Comparison of ENCODE assay signal across 14 cellular contexts in genomic region chr15:67114046-67114445, GRCh38. TPM values are rescaled to one million over a fixed set of nuclear protein-coding genes. Genes with fewer than 3 reads are reported as not detected.
DNase-seq lines count a peak whose midpoint lies in the region; ATAC-seq and TF ChIP-seq lines count a peak whose summit lies in the region.
"Had no signal": no experiment of that assay in that cellular context is flagged by ENCODE, and none has a peak within 500 bp of the region (broad histone marks: within the 10 kb centered on the region; RNA-seq: fewer than 3 reads in every experiment).

No MANE protein-coding gene starts in this region.

- ATAC-seq in Right ventricle myocardium inferior (peak; percentile 3), left ventricle myocardium superior (no peak), aorta (ENCODE audit: low FRiP score) (no peak)
- ATAC-seq: lower lobe of right lung had no signal

- no peak overlapping the region for H2AFZ ChIP-seq in fibroblast of lung (ENCODE audit: low read length)
- no peak overlapping the region for H2AFZ ChIP-seq in SK-N-SH (ENCODE audit: low read depth)

- H3K9me2 ChIP-seq in SK-N-SH, result no peaks in the 10 kb centered on the region

- no peak for TF ChIP-seq RAD21 in SK-N-SH (IDR thresholded peaks at IDR 0.05; ENCODE audit: low read length)

- DNase-seq in Right ventricle myocardium inferior (ENCODE audit: missing footprints), result no peak
- DNase-seq in left ventricle myocardium superior, result no peak
- DNase-seq in RWPE1 (ENCODE audit: low spot score), result no peak
- no peak for DNase-seq in fibroblast of lung (ENCODE audit: low read depth in 2 of 2)
- DNase-seq in aorta, result peak; percentile 39 to 47
- DNase-seq in SKM-1 treated with dmso at 0.1 percent for 144 hours (lab: John Stamatoyannopoulos, UW; ENCODE audit: unreplicated experiment), result no peak
- DNase-seq in ovary, result no peak
- no peak for DNase-seq in SK-N-SH
- DNase-seq: DMS53, lower lobe of right lung, NCI-H1436 treated with DMSO at 0.1 percent for 48 hours, NCI-H226, trophoblast cell had no signal

- no peak overlapping the region for H3K9ac ChIP-seq in fibroblast of lung (ENCODE audit: insufficient read depth, low read length)
- no peak overlapping the region for H3K9ac ChIP-seq in SK-N-SH

- no peak for TF ChIP-seq POLR2A in ovary (IDR thresholded peaks at IDR 0.05)

- H3K79me2 ChIP-seq in fibroblast of lung (ENCODE audit: control insufficient read depth, insufficient read depth, low read length) (peaks cover 92% of the 10 kb centered on the region), SK-N-SH (ENCODE audit: insufficient read depth) (peaks cover 96% of the 10 kb centered on the region)

- H3K9me3 ChIP-seq in fibroblast of lung (ENCODE audit: control insufficient read depth, insufficient read depth, low read depth, low read length) (no peaks in the 10 kb centered on the region), aorta (ENCODE audit: control insufficient read depth, low read length) (no peaks in the 10 kb centered on the region), ovary (no peaks in the 10 kb centered on the region), SK-N-SH (peaks cover 5% of the 10 kb centered on the region; the same call in 1 of the 2 replicates)
- H3K9me3 ChIP-seq: lower lobe of right lung had no signal

- POLR2A ChIA-PET in RWPE1 (lab: Yijun Ruan, JAX; ENCODE audit: low non-redundant PET), result no interaction called here
- POLR2A ChIA-PET in SK-N-SH (lab: Yijun Ruan, JAX), result no interaction called here

- no peaks in the 10 kb centered on the region for H3K27me3 ChIP-seq in fibroblast of lung (ENCODE audit: control insufficient read depth, insufficient read depth, low read length)
- no peaks in the 10 kb centered on the region for H3K27me3 ChIP-seq in aorta (ENCODE audit: control insufficient read depth in 1 of 2, insufficient read depth in 2 of 2, low read length in 1 of 2)
- H3K27me3 ChIP-seq in ovary, result no peaks in the 10 kb centered on the region
- no peaks in the 10 kb centered on the region for H3K27me3 ChIP-seq in SK-N-SH (ENCODE audit: insufficient read depth)
- H3K27me3 ChIP-seq: right atrium auricular region had no signal

- H3K27ac ChIP-seq in RWPE1 (0 out of 2 replicates have a peak overlapping the region, but pooled peaks have one; percentile 5), fibroblast of lung (ENCODE audit: insufficient read depth, low read length) (peak overlapping the region; percentile 81), aorta (ENCODE audit: low read depth in 1 of 2, low read length in 2 of 2) (no peak overlapping the region), ovary (no peak overlapping the region), SK-N-SH (ENCODE audit: low read depth in 2 of 2, low read length in 1 of 2) (no peak overlapping the region)
- H3K27ac ChIP-seq: lower lobe of right lung had no signal

- H4K20me1 ChIP-seq in fibroblast of lung (ENCODE audit: control insufficient read depth, extremely low read depth, insufficient read depth, low read length) (no peaks in the 10 kb centered on the region), SK-N-SH (ENCODE audit: insufficient read depth) (no peaks in the 10 kb centered on the region)

- CTCF ChIA-PET in RWPE1 (lab: Yijun Ruan, JAX), result interaction anchor here (0.6 kb wide), 1 partner anchor 27 kb away, joined by 3 read pairs; no protein-coding TSS in a partner anchor
- CTCF ChIA-PET in SK-N-SH (lab: Yijun Ruan, JAX), result interaction anchor here (0.6 kb wide), 1 partner anchor 131 kb away, joined by 3 read pairs; no protein-coding TSS in a partner anchor

- TF ChIP-seq CTCF in RWPE1 (conservative IDR thresholded peaks at IDR 0.05; ENCODE audit: low read depth) (no peak), fibroblast of lung (conservative IDR thresholded peaks at IDR 0.05 in 1 of 2, IDR thresholded peaks at IDR 0.05 in 1 of 2; ENCODE audit: low read depth in 1 of 2, low read length in 2 of 2) (no peak), ovary (IDR thresholded peaks at IDR 0.05) (no peak), SK-N-SH (IDR thresholded peaks at IDR 0.05) (no peak)

- intact Hi-C loops in Right ventricle myocardium inferior (cut with DNase I) (no loop called here), left ventricle myocardium superior (cut with micrococcal nuclease) (no loop called here), aorta (cut with DNase I) (no loop called here), ovary (cut with DNase I) (no loop called here)

- H3K4me2 ChIP-seq in fibroblast of lung (ENCODE audit: extremely low read depth, insufficient read depth, low read length) (no peak overlapping the region), SK-N-SH (no peak overlapping the region)

- peaks cover 18% of the 10 kb centered on the region for H3K36me3 ChIP-seq in fibroblast of lung (ENCODE audit: control insufficient read depth, insufficient read depth, low read length)
- H3K36me3 ChIP-seq in aorta (ENCODE audit: control insufficient read depth in 1 of 2, insufficient read depth in 2 of 2, low read length in 1 of 2), result no peaks in the 10 kb centered on the region
- no peaks in the 10 kb centered on the region for H3K36me3 ChIP-seq in ovary
- peaks cover 0 to 14% of the 10 kb centered on the region in 2 experiments for H3K36me3 ChIP-seq in SK-N-SH (replicated peaks in 1 of 2; ENCODE audit: control insufficient read depth in 1 of 2, insufficient read depth in 2 of 2, low read length in 1 of 2)
- H3K36me3 ChIP-seq: lower lobe of right lung, right atrium auricular region had no signal

- 89 to 96% methylated on average over 8 of the region's 8 CpGs for WGBS in aorta, 2 donors
- 88 to 93% (median 90%) methylated on average over 8 of the region's 8 CpGs for WGBS in ovary, 3 donors
- 100% methylated on average over 5 of the region's 8 CpGs for WGBS in SK-N-SH (ENCODE audit: low lambda C conversion rate)

- no peak overlapping the region for H3K4me3 ChIP-seq in fibroblast of lung (replicated peaks in 1 of 4; ENCODE audit: control extremely low read depth in 1 of 4, insufficient read depth in 1 of 4, low read depth in 3 of 4, low read length in 4 of 4)
- no peak overlapping the region for H3K4me3 ChIP-seq in aorta (ENCODE audit: low read length in 2 of 2)
- H3K4me3 ChIP-seq in ovary, result no peak overlapping the region
- H3K4me3 ChIP-seq in SK-N-SH (ENCODE audit: low read depth in 2 of 2, low read length in 1 of 2), result no peak overlapping the region
- H3K4me3 ChIP-seq: lower lobe of right lung, right atrium auricular region had no signal

- H3K4me1 ChIP-seq in fibroblast of lung (ENCODE audit: control insufficient read depth, extremely low read depth, insufficient read depth, low read length), result peaks cover 67% of the 10 kb centered on the region
- peaks cover 11% of the 10 kb centered on the region in 2 donors for H3K4me1 ChIP-seq in aorta (ENCODE audit: control insufficient read depth in 1 of 2, insufficient read depth in 2 of 2, low read length in 2 of 2)
- peaks cover 37% of the 10 kb centered on the region for H3K4me1 ChIP-seq in ovary (ENCODE audit: insufficient read depth)
- H3K4me1 ChIP-seq in SK-N-SH (ENCODE audit: control insufficient read depth in 1 of 2, insufficient read depth in 2 of 2, low read depth in 1 of 2, low read length in 1 of 2), result peaks cover 7 to 21% of the 10 kb centered on the region in 2 experiments

- TF ChIP-seq EP300 in ovary (IDR thresholded peaks at IDR 0.05), result no peak
- no peak for TF ChIP-seq EP300 in SK-N-SH (IDR thresholded peaks at IDR 0.05; ENCODE audit: borderline replicate concordance in 1 of 2, low read depth in 1 of 2, low read length in 1 of 2)

- no peaks in the 10 kb centered on the region for H3F3A ChIP-seq in SK-N-SH (replicated peaks; ENCODE audit: insufficient read depth)

TF ChIP-seq in SK-N-SH, 30 proteins besides CTCF, POLR2A, EP300 and RAD21 (continues in another document):
- TF ChIP-seq YY1 (IDR thresholded peaks at IDR 0.05; ENCODE audit: low read depth) (no peak), FOXJ3 (CRISPR knock-in tag; IDR thresholded peaks at IDR 0.05) (no peak), ELF1 (IDR thresholded peaks at IDR 0.05) (no peak), CHD2 (IDR thresholded peaks at IDR 0.05; ENCODE audit: low read length, partially characterized antibody) (no peak), NFIC (IDR thresholded peaks at IDR 0.05; ENCODE audit: borderline replicate concordance) (no peak), FOXM1 (IDR thresholded peaks at IDR 0.05; ENCODE audit: low read depth) (no peak)
- TF ChIP-seq, protein P1, sequence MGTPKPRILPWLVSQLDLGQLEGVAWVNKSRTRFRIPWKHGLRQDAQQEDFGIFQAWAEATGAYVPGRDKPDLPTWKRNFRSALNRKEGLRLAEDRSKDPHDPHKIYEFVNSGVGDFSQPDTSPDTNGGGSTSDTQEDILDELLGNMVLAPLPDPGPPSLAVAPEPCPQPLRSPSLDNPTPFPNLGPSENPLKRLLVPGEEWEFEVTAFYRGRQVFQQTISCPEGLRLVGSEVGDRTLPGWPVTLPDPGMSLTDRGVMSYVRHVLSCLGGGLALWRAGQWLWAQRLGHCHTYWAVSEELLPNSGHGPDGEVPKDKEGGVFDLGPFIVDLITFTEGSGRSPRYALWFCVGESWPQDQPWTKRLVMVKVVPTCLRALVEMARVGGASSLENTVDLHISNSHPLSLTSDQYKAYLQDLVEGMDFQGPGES (IDR thresholded peaks at IDR 0.05; ENCODE audit: low read depth, low read length), result no peak
- TF ChIP-seq, protein P2, sequence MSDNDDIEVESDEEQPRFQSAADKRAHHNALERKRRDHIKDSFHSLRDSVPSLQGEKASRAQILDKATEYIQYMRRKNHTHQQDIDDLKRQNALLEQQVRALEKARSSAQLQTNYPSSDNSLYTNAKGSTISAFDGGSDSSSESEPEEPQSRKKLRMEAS (IDR thresholded peaks at IDR 0.05; ENCODE audit: low read depth), result no peak

RNA-seq across cellular contexts. Expression of gene SMAD3, which starts 48.6 kb away (rescaled TPM):
- total RNA-seq in Right ventricle myocardium inferior (18.0 TPM), left ventricle myocardium superior (16.7 TPM), fibroblast of lung (48.8 and 69.9 TPM in 2 replicates), aorta (10 to 100 TPM; 65.9 to 90.8 TPM), ovary (10 to 100 TPM; 21.6 to 78.6 (median 46.0) TPM)
- polyA plus RNA-seq in fibroblast of lung (173 and 210 TPM in 2 replicates), aorta (10 to 100 TPM in 1 of 2 donors, 1 to 10 TPM in 1; 7.1 to 44.1 TPM), ovary (10 to 100 TPM; 18.7 to 78.6 TPM), SK-N-SH (2012; rRNA removed) (18.0 and 19.5 TPM in 2 replicates)
- polyA plus RNA-seq in fibroblast of lung (2012), result 201 and 211 TPM in 2 replicates
- 738 and 1,027 TPM in 2 replicates for polyA minus RNA-seq in fibroblast of lung (ENCODE audit: low replicate concordance)
- polyA plus RNA-seq in SK-N-SH (2012; cell fraction: cytosol; rRNA removed), result 12.0 and 14.6 TPM in 2 replicates
- polyA plus RNA-seq in SK-N-SH (2012; cell fraction: nucleus; rRNA removed), result 47.4 and 59.5 TPM in 2 replicates

Comparison
In these comparisons a context has a peak if more than half of its experiments do, and no peak if none do; other contexts are left out.
1. DNase-seq: peak in aorta (2 of 2); none in Right ventricle myocardium inferior (single experiment), left ventricle myocardium superior (single experiment), RWPE1 (single experiment), fibroblast of lung (0 of 2), SKM-1 treated with dmso at 0.1 percent for 144 hours (single experiment), ovary (0 of 5) and SK-N-SH (single experiment).
2. H3K27ac ChIP-seq: peak in RWPE1 (single experiment) and fibroblast of lung (single experiment); none in aorta (0 of 2), ovary (0 of 2) and SK-N-SH (0 of 2).